In genomic region chr20:51562334-51563140, GRCh38 we compare ENCODE assay signal across 8 cellular contexts. TPM values are rescaled to one million over a fixed set of nuclear protein-coding genes. Genes with fewer than 3 reads are reported as not detected.
DNase-seq lines count a peak whose midpoint lies in the region; ATAC-seq and TF ChIP-seq lines count a peak whose summit lies in the region.

No MANE protein-coding gene starts in this region.

- H3K9me3 Mint-ChIP-seq in activated CD8-positive, alpha-beta memory T cell treated with anti-CD3 and anti-CD28 coated beads, Interleukin-2, amount 10 ng/mL, durations not matched to agents 7 days and 5 days (ENCODE audit: low read depth): no peaks in the 10 kb centered on the region
- H3K9me3 Mint-ChIP-seq in mesothelial cell of epicardium: no peaks in the 10 kb centered on the region

- peaks cover 24% of the 10 kb centered on the region for H3K4me1 Mint-ChIP-seq in activated CD8-positive, alpha-beta memory T cell treated with anti-CD3 and anti-CD28 coated beads, Interleukin-2, amount 10 ng/mL, durations not matched to agents 7 days and 5 days
- H3K4me1 Mint-ChIP-seq in mesothelial cell of epicardium: peaks cover 37% of the 10 kb centered on the region

- H3K4me3 Mint-ChIP-seq in activated CD8-positive, alpha-beta memory T cell treated with anti-CD3 and anti-CD28 coated beads, Interleukin-2, amount 10 ng/mL, durations not matched to agents 7 days and 5 days: peak overlapping the region; percentile 53
- H3K4me3 Mint-ChIP-seq in mesothelial cell of epicardium: peak overlapping the region; percentile 68

- ATAC-seq in activated CD8-positive, alpha-beta memory T cell treated with anti-CD3 and anti-CD28 coated beads, Interleukin-2, amount 10 ng/mL, durations not matched to agents 7 days and 5 days: peak; percentile 63
- ATAC-seq in esophagus mucosa (peak; percentile 41), thoracic aorta (ENCODE audit: insufficient number of reproducible peaks, low FRiP score, low read depth) (peak; percentile 80), GM21390 (IDR thresholded peaks at IDR 0.05; ENCODE audit: unreplicated experiment) (no peak), HG02610 (IDR thresholded peaks at IDR 0.05; ENCODE audit: unreplicated experiment) (no peak)

- H3K27ac Mint-ChIP-seq in activated CD8-positive, alpha-beta memory T cell treated with anti-CD3 and anti-CD28 coated beads, Interleukin-2, amount 10 ng/mL, durations not matched to agents 7 days and 5 days: no peak overlapping the region
- H3K27ac Mint-ChIP-seq in mesothelial cell of epicardium: peak overlapping the region; percentile 95

- H3K9me3 ChIP-seq in thoracic aorta: no peaks in the 10 kb centered on the region

- H3K36me3 Mint-ChIP-seq in activated CD8-positive, alpha-beta memory T cell treated with anti-CD3 and anti-CD28 coated beads, Interleukin-2, amount 10 ng/mL, durations not matched to agents 7 days and 5 days: no peaks in the 10 kb centered on the region
- no peaks in the 10 kb centered on the region for H3K36me3 Mint-ChIP-seq in mesothelial cell of epicardium

- DNase-seq in DMS114 treated with DMSO at 0.1 percent for 48 hours (lab: John Stamatoyannopoulos, UW; ENCODE audit: unreplicated experiment) (peak; percentile 78), KG1 (lab: John Stamatoyannopoulos, UW) (peak; percentile 8), mesothelial cell of epicardium (ENCODE audit: low spot score in 2 of 2, unreplicated experiment in 2 of 2) (peak; percentile 63 to 80), thoracic aorta (ENCODE audit: low spot score) (peak; percentile 71)
- no peak for DNase-seq in activated CD8-positive, alpha-beta memory T cell treated with anti-CD3 and anti-CD28 coated beads, Interleukin-2, amount 10 ng/mL, durations not matched to agents 7 days and 5 days

- H3K27me3 ChIP-seq in thoracic aorta (replicated peaks; ENCODE audit: insufficient read depth): no peaks in the 10 kb centered on the region

- TF ChIP-seq CTCF in mesothelial cell of epicardium (IDR thresholded peaks at IDR 0.05; ENCODE audit: unreplicated experiment) (no peak), thoracic aorta (IDR thresholded peaks at IDR 0.05) (no peak)

- H3K36me3 ChIP-seq in thoracic aorta: no peaks in the 10 kb centered on the region

- peak overlapping the region; percentile 81 to 86 for H3K27ac ChIP-seq in thoracic aorta

- CTCF ChIA-PET in activated CD8-positive, alpha-beta memory T cell treated with anti-CD3 and anti-CD28 coated beads, Interleukin-2, amount 10 ng/mL, durations not matched to agents 7 days and 5 days (lab: Charles Lee): interaction anchor here (1.0 to 1.3 kb wide), 5 partner anchors 20 to 176 kb away, joined by 3 to 5 read pairs (median 4); partner anchors contain the start of gene NFATC2

- H3K4me3 ChIP-seq in thoracic aorta: peak overlapping the region; percentile 73

- H3K27me3 Mint-ChIP-seq in activated CD8-positive, alpha-beta memory T cell treated with anti-CD3 and anti-CD28 coated beads, Interleukin-2, amount 10 ng/mL, durations not matched to agents 7 days and 5 days: peaks cover 74% of the 10 kb centered on the region
- H3K27me3 Mint-ChIP-seq in mesothelial cell of epicardium (ENCODE audit: low read depth): peaks cover 42% of the 10 kb centered on the region

- H3K4me1 ChIP-seq in thoracic aorta (ENCODE audit: control insufficient read depth in 1 of 2, low read depth in 2 of 2): peaks cover 13 to 59% of the 10 kb centered on the region in 2 donors

RNA-seq across cellular contexts. Expression of gene NFATC2, which starts 20.0 kb away (rescaled TPM):
- 10 to 100 TPM; 39.9 to 59.0 TPM for total RNA-seq in activated CD8-positive, alpha-beta memory T cell treated with anti-CD3 and anti-CD28 coated beads, Interleukin-2, amount 10 ng/mL, durations not matched to agents 7 days and 5 days
- 0.76 TPM for total RNA-seq in esophagus mucosa
- total RNA-seq in mesothelial cell of epicardium: 13.1 to 14.0 TPM (median 14.0 TPM) in 3 replicates
- total RNA-seq in thoracic aorta: 10 to 100 TPM; 11.9 to 24.5 TPM

Comparison
In these comparisons a context has a peak if more than half of its experiments do, and no peak if none do; other contexts are left out.
1. ATAC-seq: peak in activated CD8-positive, alpha-beta memory T cell treated with anti-CD3 and anti-CD28 coated beads, Interleukin-2, amount 10 ng/mL, durations not matched to agents 7 days and 5 days (single experiment), esophagus mucosa (single experiment) and thoracic aorta (single experiment); none in GM21390 (single experiment) and HG02610 (single experiment).